2 cellular contexts compared by ENCODE assay signal in the genomic region with DNA sequence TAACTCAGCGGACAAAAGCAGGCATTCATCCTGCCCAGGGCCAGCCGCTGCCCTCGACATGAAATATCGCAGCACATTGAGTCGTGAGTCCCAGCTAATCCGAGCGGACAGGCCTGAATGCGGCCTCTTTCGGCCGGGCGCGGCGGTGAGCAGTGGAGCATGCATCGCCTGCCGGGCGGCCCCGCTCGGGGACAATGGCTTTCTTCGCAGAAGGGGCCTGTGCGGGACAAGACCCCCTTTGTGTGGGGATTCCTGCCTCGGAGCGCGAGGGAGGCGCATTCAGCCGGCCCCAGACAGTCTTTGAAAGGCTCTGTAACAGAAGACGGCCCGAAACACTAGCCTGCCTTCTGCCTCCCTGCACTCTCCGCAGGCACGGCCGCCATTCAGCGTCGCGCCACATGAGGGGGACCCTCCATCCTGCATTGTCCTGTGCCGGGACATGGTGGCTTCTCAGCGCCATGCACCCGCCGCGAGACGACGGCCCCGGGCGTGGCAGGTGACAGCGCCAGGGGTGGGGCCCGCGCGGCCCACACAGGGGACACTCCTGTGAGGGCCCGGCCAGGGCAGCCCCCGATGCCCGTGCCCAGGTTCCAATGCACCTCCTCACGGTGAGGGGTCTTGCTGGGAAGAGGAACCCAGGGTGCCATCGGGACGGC.
TF ChIP-seq lines count a peak whose summit lies in the region.

No MANE protein-coding gene starts in this region.

TF ChIP-seq in H1, 55 proteins besides CTCF, POLR2A, EP300 and RAD21:
- no peak for TF ChIP-seq CEBPB (IDR thresholded peaks at IDR 0.05; ENCODE audit: low read depth, low read length)
- TF ChIP-seq KDM5A (IDR thresholded peaks at IDR 0.05; ENCODE audit: low read length) = no peak
- TF ChIP-seq, protein P1, sequence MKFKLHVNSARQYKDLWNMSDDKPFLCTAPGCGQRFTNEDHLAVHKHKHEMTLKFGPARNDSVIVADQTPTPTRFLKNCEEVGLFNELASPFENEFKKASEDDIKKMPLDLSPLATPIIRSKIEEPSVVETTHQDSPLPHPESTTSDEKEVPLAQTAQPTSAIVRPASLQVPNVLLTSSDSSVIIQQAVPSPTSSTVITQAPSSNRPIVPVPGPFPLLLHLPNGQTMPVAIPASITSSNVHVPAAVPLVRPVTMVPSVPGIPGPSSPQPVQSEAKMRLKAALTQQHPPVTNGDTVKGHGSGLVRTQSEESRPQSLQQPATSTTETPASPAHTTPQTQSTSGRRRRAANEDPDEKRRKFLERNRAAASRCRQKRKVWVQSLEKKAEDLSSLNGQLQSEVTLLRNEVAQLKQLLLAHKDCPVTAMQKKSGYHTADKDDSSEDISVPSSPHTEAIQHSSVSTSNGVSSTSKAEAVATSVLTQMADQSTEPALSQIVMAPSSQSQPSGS (IDR thresholded peaks at IDR 0.05; ENCODE audit: low read length) = no peak
- no peak for TF ChIP-seq RFX5 (IDR thresholded peaks at IDR 0.05; ENCODE audit: borderline replicate concordance, low read depth, low read length)
- no peak for TF ChIP-seq CBX8 (IDR thresholded peaks at IDR 0.05; ENCODE audit: borderline replicate concordance, low read depth, low read length)
- TF ChIP-seq SAP30 (IDR thresholded peaks at IDR 0.05; ENCODE audit: insufficient read depth, insufficient replicate concordance, low read length) = no peak
- TF ChIP-seq HDAC2 (IDR thresholded peaks at IDR 0.05; ENCODE audit: borderline replicate concordance in 1 of 2, low read depth in 2 of 2, low read length in 2 of 2) = no peak
- TF ChIP-seq BCL11A (IDR thresholded peaks at IDR 0.05; ENCODE audit: low read depth in 2 of 2, low read length in 2 of 2) = no peak
- no peak for TF ChIP-seq GTF2F1 (IDR thresholded peaks at IDR 0.05; ENCODE audit: borderline replicate concordance, low read depth, low read length)
- TF ChIP-seq, protein P2, sequence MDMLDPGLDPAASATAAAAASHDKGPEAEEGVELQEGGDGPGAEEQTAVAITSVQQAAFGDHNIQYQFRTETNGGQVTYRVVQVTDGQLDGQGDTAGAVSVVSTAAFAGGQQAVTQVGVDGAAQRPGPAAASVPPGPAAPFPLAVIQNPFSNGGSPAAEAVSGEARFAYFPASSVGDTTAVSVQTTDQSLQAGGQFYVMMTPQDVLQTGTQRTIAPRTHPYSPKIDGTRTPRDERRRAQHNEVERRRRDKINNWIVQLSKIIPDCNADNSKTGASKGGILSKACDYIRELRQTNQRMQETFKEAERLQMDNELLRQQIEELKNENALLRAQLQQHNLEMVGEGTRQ (IDR thresholded peaks at IDR 0.05; ENCODE audit: low read length) = no peak
- TF ChIP-seq CHD2 (IDR thresholded peaks at IDR 0.05; ENCODE audit: low read length) = no peak
- no peak for TF ChIP-seq CTBP2 (IDR thresholded peaks at IDR 0.05; ENCODE audit: borderline replicate concordance, insufficient read depth, insufficient read length, low read length)
- TF ChIP-seq POLR2AphosphoS5 (IDR thresholded peaks at IDR 0.05; ENCODE audit: low read depth, low read length) = no peak
- TF ChIP-seq FOSL1 (IDR thresholded peaks at IDR 0.05; ENCODE audit: insufficient read depth, low read depth, low read length) = no peak

TF ChIP-seq in neural cell, 6 proteins besides CTCF, POLR2A, EP300 and RAD21:
- TF ChIP-seq, protein P3, sequence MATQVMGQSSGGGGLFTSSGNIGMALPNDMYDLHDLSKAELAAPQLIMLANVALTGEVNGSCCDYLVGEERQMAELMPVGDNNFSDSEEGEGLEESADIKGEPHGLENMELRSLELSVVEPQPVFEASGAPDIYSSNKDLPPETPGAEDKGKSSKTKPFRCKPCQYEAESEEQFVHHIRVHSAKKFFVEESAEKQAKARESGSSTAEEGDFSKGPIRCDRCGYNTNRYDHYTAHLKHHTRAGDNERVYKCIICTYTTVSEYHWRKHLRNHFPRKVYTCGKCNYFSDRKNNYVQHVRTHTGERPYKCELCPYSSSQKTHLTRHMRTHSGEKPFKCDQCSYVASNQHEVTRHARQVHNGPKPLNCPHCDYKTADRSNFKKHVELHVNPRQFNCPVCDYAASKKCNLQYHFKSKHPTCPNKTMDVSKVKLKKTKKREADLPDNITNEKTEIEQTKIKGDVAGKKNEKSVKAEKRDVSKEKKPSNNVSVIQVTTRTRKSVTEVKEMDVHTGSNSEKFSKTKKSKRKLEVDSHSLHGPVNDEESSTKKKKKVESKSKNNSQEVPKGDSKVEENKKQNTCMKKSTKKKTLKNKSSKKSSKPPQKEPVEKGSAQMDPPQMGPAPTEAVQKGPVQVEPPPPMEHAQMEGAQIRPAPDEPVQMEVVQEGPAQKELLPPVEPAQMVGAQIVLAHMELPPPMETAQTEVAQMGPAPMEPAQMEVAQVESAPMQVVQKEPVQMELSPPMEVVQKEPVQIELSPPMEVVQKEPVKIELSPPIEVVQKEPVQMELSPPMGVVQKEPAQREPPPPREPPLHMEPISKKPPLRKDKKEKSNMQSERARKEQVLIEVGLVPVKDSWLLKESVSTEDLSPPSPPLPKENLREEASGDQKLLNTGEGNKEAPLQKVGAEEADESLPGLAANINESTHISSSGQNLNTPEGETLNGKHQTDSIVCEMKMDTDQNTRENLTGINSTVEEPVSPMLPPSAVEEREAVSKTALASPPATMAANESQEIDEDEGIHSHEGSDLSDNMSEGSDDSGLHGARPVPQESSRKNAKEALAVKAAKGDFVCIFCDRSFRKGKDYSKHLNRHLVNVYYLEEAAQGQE (IDR thresholded peaks at IDR 0.05; ENCODE audit: borderline replicate concordance) = no peak
- TF ChIP-seq EZH2 (IDR thresholded peaks at IDR 0.05; ENCODE audit: borderline replicate concordance, insufficient read depth, low read length, poor library complexity, severe bottlenecking) (no peak), SMC3 (conservative IDR thresholded peaks at IDR 0.05; ENCODE audit: poor library complexity) (no peak), TAF1 (IDR thresholded peaks at IDR 0.05; ENCODE audit: low read depth) (no peak), POLR2AphosphoS5 (IDR thresholded peaks at IDR 0.05) (no peak), MXI1 (conservative IDR thresholded peaks at IDR 0.05; ENCODE audit: poor library complexity, severe bottlenecking) (no peak)
TF ChIP-seq in neural cell: peak in this region for 0.
